ENCODE assay signal across 20 cellular contexts in the genomic region with DNA sequence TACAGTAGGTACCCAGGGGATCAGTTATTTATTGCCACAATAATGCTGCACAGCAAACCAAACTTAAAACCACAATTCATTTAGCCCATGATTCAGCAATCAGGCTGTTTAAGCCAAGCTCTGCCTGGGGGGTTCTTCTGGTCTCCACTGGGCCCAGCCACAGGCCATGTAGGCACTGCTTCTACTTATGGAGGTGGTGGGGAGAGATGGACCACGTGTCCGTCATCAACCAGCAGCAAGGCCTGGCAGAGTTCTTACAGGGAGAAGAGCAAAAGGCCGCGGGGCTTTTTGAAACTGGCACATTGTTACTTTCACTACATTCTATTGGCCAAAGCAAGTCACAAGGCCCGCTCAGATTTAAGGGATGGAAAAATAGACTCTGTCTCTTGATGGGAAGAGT.
"Had no signal": no experiment of that assay in that cellular context is flagged by ENCODE, and none has a peak within 500 bp of the region (broad histone marks: within the 10 kb centered on the region; RNA-seq: fewer than 3 reads in every experiment).

No MANE protein-coding gene starts in this region.

- DNase-seq: activated CD4-positive, alpha-beta T cell treated with anti-CD3 and anti-CD28 coated beads for 48 hours; activated CD8-positive, alpha-beta T cell treated with anti-CD3 and anti-CD28 coated beads for 36 hours; activated effector memory CD4-positive, alpha-beta T cell treated with anti-CD3 and anti-CD28 coated beads, Interleukin-2, amount 50 U/mL, for 16 hours; activated T-cell treated with anti-CD3 and anti-CD28 coated beads, Interleukin-2, amount 50 U/mL, for 48 hours; dorsolateral prefrontal cortex; left colon; naive B cell; retina; small intestine; stimulated activated CD4-positive, alpha-beta T cell treated with anti-CD3 and anti-CD28 coated beads, Interleukin-4, amount 100 ng/mL, for 24 hours; stimulated activated naive CD4-positive, alpha-beta T cell; upper lobe of left lung had no signal

- FAIRE-seq: endometrium, small intestine had no signal

- H3K4me3 ChIP-seq: adrenal gland, cardiac muscle cell, dorsolateral prefrontal cortex, suprapubic skin, upper lobe of left lung had no signal

- H3K9me3 ChIP-seq: adrenal gland, suprapubic skin, upper lobe of left lung had no signal

- ATAC-seq: activated CD8-positive, alpha-beta T cell treated with anti-CD3 and anti-CD28 coated beads for 36 hours; esophagus mucosa; left colon; WTC11 had no signal

- H3K36me3 ChIP-seq: adrenal gland, cardiac muscle cell, suprapubic skin, upper lobe of left lung had no signal

- H3K27ac Mint-ChIP-seq: activated CD8-positive, alpha-beta T cell treated with anti-CD3 and anti-CD28 coated beads for 36 hours; activated naive CD4-positive, alpha-beta T cell treated with anti-CD3 and anti-CD28 coated beads, Interleukin-2, amount 50 U/mL, for 24 hours; naive B cell; T-helper 1 cell treated with Interleukin-12 subunit alpha and Interleukin-12 subunit beta and Interleukin-4 antibody, amounts not matched to agents 30 μg/mL and 1 μg/mL, for 36 hours; WTC11 had no signal

- H3K27me3 ChIP-seq: adrenal gland, cardiac muscle cell, dorsolateral prefrontal cortex, suprapubic skin, upper lobe of left lung had no signal

- H3K27ac ChIP-seq: cardiac muscle cell, dorsolateral prefrontal cortex had no signal

- H3K4me1 Mint-ChIP-seq: activated naive CD4-positive, alpha-beta T cell treated with anti-CD3 and anti-CD28 coated beads, Interleukin-2, amount 50 U/mL, for 24 hours; naive B cell had no signal

- H3K4me3 Mint-ChIP-seq: activated CD8-positive, alpha-beta T cell treated with anti-CD3 and anti-CD28 coated beads for 36 hours; activated naive CD4-positive, alpha-beta T cell treated with anti-CD3 and anti-CD28 coated beads, Interleukin-2, amount 50 U/mL, for 24 hours; naive B cell; T-helper 1 cell treated with Interleukin-12 subunit alpha and Interleukin-12 subunit beta and Interleukin-4 antibody, amounts not matched to agents 30 μg/mL and 1 μg/mL, for 36 hours; WTC11 had no signal

- H3K36me3 Mint-ChIP-seq: activated naive CD4-positive, alpha-beta T cell treated with anti-CD3 and anti-CD28 coated beads, Interleukin-2, amount 50 U/mL, for 24 hours had no signal
